20 cellular contexts compared by ENCODE assay signal in genomic region chr11:89785726-89786125, GRCh38. TPM values are rescaled to one million over a fixed set of nuclear protein-coding genes. Genes with fewer than 3 reads are reported as not detected.
"Had no signal": no experiment of that assay in that cellular context is flagged by ENCODE, and none has a peak within 500 bp of the region (broad histone marks: within the 10 kb centered on the region; RNA-seq: fewer than 3 reads in every experiment).

No MANE protein-coding gene starts in this region.

RNA-seq across cellular contexts. Expression of gene TRIM49, which starts 22.6 kb away (rescaled TPM):
- total RNA-seq: activated naive CD4-positive, alpha-beta T cell treated with anti-CD3 and anti-CD28 coated beads for 36 hours; activated naive CD4-positive, alpha-beta T cell treated with anti-CD3 and anti-CD28 coated beads, Interleukin-2, amount 50 U/mL, for 72 hours; activated naive CD8-positive, alpha-beta T cell treated with anti-CD3 and anti-CD28 coated beads for 36 hours; activated naive CD8-positive, alpha-beta T cell treated with anti-CD3 and anti-CD28 coated beads, Interleukin-2, amount 10 ng/mL, durations not matched to agents 7 days and 5 days; activated T-cell treated with anti-CD3 and anti-CD28 coated beads, Interleukin-2, amount 50 U/mL, for 4 hours; activated T-cell treated with anti-CD3 and anti-CD28 coated beads, Interleukin-2, amount 50 U/mL, for 72 hours; activated T-helper 1 cell treated with anti-CD3 and anti-CD28 coated beads, Interleukin-12 subunit alpha, Interleukin-12 subunit beta, Interleukin-2, Interleukin-4 antibody, amounts not matched to agents 30 ng/mL and 10 ng/mL and 1 ng/mL, durations not matched to agents 14 hours and 24 hours and 36 hours; activated T-helper 17 cell treated with anti-CD3 and anti-CD28 coated beads, Interleukin-2, amount 50 U/mL, for 72 hours; activated T-helper 2 cell treated with anti-CD3 and anti-CD28 coated beads, Interferon-gamma antibody, Interleukin-2, Interleukin-4, amounts not matched to agents 10 μg/mL and 5 μg/mL and 100 μg/mL, durations not matched to agents 14 hours and 24 hours and 36 hours; adrenal gland; aorta; ascending aorta; body of pancreas; breast epithelium; bronchial epithelial cell; cardiac muscle cell; cardiac septum; cerebellum; chondrocyte had no signal
- polyA plus RNA-seq: adipose tissue, adrenal gland, aorta, cardiac muscle cell had no signal
